11 cellular contexts compared by ENCODE assay signal in the genomic region with DNA sequence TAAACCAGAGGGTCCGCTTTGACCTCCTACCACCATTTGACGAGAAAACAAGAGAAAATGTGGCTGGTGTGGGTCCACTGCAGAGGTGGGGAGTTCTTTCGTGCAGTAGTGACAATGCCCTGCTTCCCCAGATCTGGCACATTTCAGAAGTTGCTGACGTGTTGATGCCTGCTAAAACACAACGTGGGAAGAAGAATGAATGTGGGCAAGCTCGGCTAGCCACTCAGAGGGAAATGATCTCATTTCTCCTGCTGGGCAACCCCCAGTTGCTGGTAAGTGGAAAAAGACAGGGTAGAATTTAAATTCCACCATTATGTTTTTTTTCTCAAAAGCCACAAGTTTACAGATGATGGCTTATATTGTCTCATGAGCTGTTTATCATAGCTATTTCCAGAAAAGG.
DNase-seq lines count a peak whose midpoint lies in the region; ATAC-seq and TF ChIP-seq lines count a peak whose summit lies in the region.
"Had no signal": no experiment of that assay in that cellular context is flagged by ENCODE, and none has a peak within 500 bp of the region (broad histone marks: within the 10 kb centered on the region; RNA-seq: fewer than 3 reads in every experiment).

No MANE protein-coding gene starts in this region.

- H4K20me1 ChIP-seq in GM23248 (ENCODE audit: insufficient read depth), result no peaks in the 10 kb centered on the region

- CTCF ChIA-PET in Caco-2 (lab: Charles Lee), result no interaction called here

- no peaks in the 10 kb centered on the region for H3K79me2 ChIP-seq in GM23248 (ENCODE audit: insufficient read depth)

- no peak overlapping the region for H3K27ac Mint-ChIP-seq in activated T-helper 2 cell treated with anti-CD3 and anti-CD28 coated beads, Interferon-gamma antibody, Interleukin-2, Interleukin-4, amounts not matched to agents 10 μg/mL and 5 μg/mL and 100 μg/mL, durations not matched to agents 14 hours and 24 hours and 36 hours
- no peak overlapping the region for H3K27ac Mint-ChIP-seq in Caco-2 (ENCODE audit: unreplicated experiment)
- H3K27ac Mint-ChIP-seq: activated naive CD8-positive, alpha-beta T cell treated with anti-CD3 and anti-CD28 coated beads, Interleukin-2, amount 50 U/mL, for 24 hours; CD4-positive, CD25-positive, alpha-beta regulatory T cell had no signal

- ATAC-seq in HG02759 (IDR thresholded peaks at IDR 0.05; ENCODE audit: unreplicated experiment), result no peak
- ATAC-seq in GM19467 (IDR thresholded peaks at IDR 0.05; ENCODE audit: unreplicated experiment), result no peak
- ATAC-seq: activated naive CD8-positive, alpha-beta T cell treated with anti-CD3 and anti-CD28 coated beads, Interleukin-2, amount 50 U/mL, for 24 hours had no signal

- TF ChIP-seq CTCF in fibroblast of mammary gland (conservative IDR thresholded peaks at IDR 0.05; ENCODE audit: control insufficient read depth, insufficient read depth, low read depth, low read length) (no peak), Caco-2 (IDR thresholded peaks at IDR 0.05; ENCODE audit: insufficient read depth in 1 of 2, low read depth in 1 of 2, low read length in 1 of 2, severe bottlenecking in 1 of 2, unreplicated experiment in 1 of 2) (no peak)

- no TSS peak for BruUV-seq in Caco-2 (replicated peaks; lab: Mats Ljungman, UMichigan)

- POLR2A ChIA-PET in Caco-2 (lab: Charles Lee), result no interaction called here

- peak overlapping the region; percentile 54 for H3K9ac ChIP-seq in GM23248

- H3K36me3 ChIP-seq in GM23248 (ENCODE audit: low read depth) (no peaks in the 10 kb centered on the region), Caco-2 (ENCODE audit: control insufficient read depth, insufficient read depth, low read length) (no peaks in the 10 kb centered on the region)

- H3K36me3 Mint-ChIP-seq in activated T-helper 2 cell treated with anti-CD3 and anti-CD28 coated beads, Interferon-gamma antibody, Interleukin-2, Interleukin-4, amounts not matched to agents 10 μg/mL and 5 μg/mL and 100 μg/mL, durations not matched to agents 14 hours and 24 hours and 36 hours (ENCODE audit: low read depth), result no peaks in the 10 kb centered on the region
- H3K36me3 Mint-ChIP-seq in Caco-2 (ENCODE audit: insufficient read depth, unreplicated experiment), result no peaks in the 10 kb centered on the region
- H3K36me3 Mint-ChIP-seq: CD4-positive, CD25-positive, alpha-beta regulatory T cell had no signal

- WGBS in GM23248 (ENCODE audit: low coverage in 1 of 2, low lambda C conversion rate in 2 of 2, missing lambda C conversion rate in 2 of 2), 2 experiments, result 17 to 22% methylated on average over 5 to 6 of the region's 6 CpGs

- H3K4me1 ChIP-seq in GM23248 (ENCODE audit: insufficient read depth) (peaks cover 29% of the 10 kb centered on the region), Caco-2 (peaks cover 26% of the 10 kb centered on the region)

- in situ Hi-C loops in GM23248 (cut with MboI), result no loop called here

- H3K9me2 ChIP-seq in GM23248 (ENCODE audit: insufficient read depth), result no peaks in the 10 kb centered on the region

- peak overlapping the region; percentile 42 for H3K4me2 ChIP-seq in GM23248 (ENCODE audit: unreplicated experiment)

- H3K4me1 Mint-ChIP-seq in activated T-helper 2 cell treated with anti-CD3 and anti-CD28 coated beads, Interferon-gamma antibody, Interleukin-2, Interleukin-4, amounts not matched to agents 10 μg/mL and 5 μg/mL and 100 μg/mL, durations not matched to agents 14 hours and 24 hours and 36 hours (ENCODE audit: low read depth), result no peaks in the 10 kb centered on the region
- peaks cover 18% of the 10 kb centered on the region for H3K4me1 Mint-ChIP-seq in Caco-2 (ENCODE audit: low read depth, unreplicated experiment)
- H3K4me1 Mint-ChIP-seq: activated naive CD8-positive, alpha-beta T cell treated with anti-CD3 and anti-CD28 coated beads, Interleukin-2, amount 50 U/mL, for 24 hours; CD4-positive, CD25-positive, alpha-beta regulatory T cell had no signal

- intact Hi-C loops in activated T-helper 2 cell treated with anti-CD3 and anti-CD28 coated beads, Interferon-gamma antibody, Interleukin-2, Interleukin-4, amounts not matched to agents 10 μg/mL and 5 μg/mL and 100 μg/mL, durations not matched to agents 14 hours and 24 hours and 36 hours (cut with micrococcal nuclease), result no loop called here
- intact Hi-C loops in Caco-2 (cut with micrococcal nuclease; ENCODE audit: unreplicated experiment), result no loop called here

- DNase-seq in GM23248 (peak; percentile 81), fibroblast of mammary gland (ENCODE audit: low read depth) (peak; percentile 26), putamen (ENCODE audit: low spot score) (peak; percentile 26), Caco-2 (no peak)
- DNase-seq in activated T-helper 2 cell treated with anti-CD3 and anti-CD28 coated beads, Interferon-gamma antibody, Interleukin-2, Interleukin-4, amounts not matched to agents 10 μg/mL and 5 μg/mL and 100 μg/mL, durations not matched to agents 14 hours and 24 hours and 36 hours (ENCODE audit: low spot score), result no peak
- DNase-seq: activated naive CD8-positive, alpha-beta T cell treated with anti-CD3 and anti-CD28 coated beads, Interleukin-2, amount 50 U/mL, for 24 hours; CD4-positive, CD25-positive, alpha-beta regulatory T cell; NCI-H2029 treated with DMSO at 0.1 percent for 48 hours had no signal

- no peaks in the 10 kb centered on the region for H3K9me3 ChIP-seq in GM23248 (ENCODE audit: low read depth)
- no peaks in the 10 kb centered on the region for H3K9me3 ChIP-seq in Caco-2

- peak overlapping the region; percentile 85 for H3K27ac ChIP-seq in GM23248
- H3K27ac ChIP-seq in angular gyrus (ENCODE audit: low read depth, low read length), result peak overlapping the region; percentile 62

- H3K27me3 Mint-ChIP-seq in activated T-helper 2 cell treated with anti-CD3 and anti-CD28 coated beads, Interferon-gamma antibody, Interleukin-2, Interleukin-4, amounts not matched to agents 10 μg/mL and 5 μg/mL and 100 μg/mL, durations not matched to agents 14 hours and 24 hours and 36 hours (ENCODE audit: low read depth), result no peaks in the 10 kb centered on the region
- H3K27me3 Mint-ChIP-seq in Caco-2 (ENCODE audit: insufficient read depth, unreplicated experiment), result no peaks in the 10 kb centered on the region
- H3K27me3 Mint-ChIP-seq: CD4-positive, CD25-positive, alpha-beta regulatory T cell had no signal

- H3K27me3 ChIP-seq in GM23248 (replicated peaks; ENCODE audit: insufficient read depth) (no peaks in the 10 kb centered on the region), Caco-2 (replicated peaks; ENCODE audit: control insufficient read depth, insufficient read depth, low read length) (no peaks in the 10 kb centered on the region)

- no peaks in the 10 kb centered on the region for H3K9me3 Mint-ChIP-seq in activated T-helper 2 cell treated with anti-CD3 and anti-CD28 coated beads, Interferon-gamma antibody, Interleukin-2, Interleukin-4, amounts not matched to agents 10 μg/mL and 5 μg/mL and 100 μg/mL, durations not matched to agents 14 hours and 24 hours and 36 hours
- no peaks in the 10 kb centered on the region for H3K9me3 Mint-ChIP-seq in Caco-2 (ENCODE audit: unreplicated experiment)
- H3K9me3 Mint-ChIP-seq: activated naive CD8-positive, alpha-beta T cell treated with anti-CD3 and anti-CD28 coated beads, Interleukin-2, amount 50 U/mL, for 24 hours had no signal

- H2AFZ ChIP-seq in GM23248, result no peak overlapping the region

- H3K4me3 Mint-ChIP-seq in activated T-helper 2 cell treated with anti-CD3 and anti-CD28 coated beads, Interferon-gamma antibody, Interleukin-2, Interleukin-4, amounts not matched to agents 10 μg/mL and 5 μg/mL and 100 μg/mL, durations not matched to agents 14 hours and 24 hours and 36 hours (ENCODE audit: low read depth), result no peak overlapping the region
- no peak overlapping the region for H3K4me3 Mint-ChIP-seq in Caco-2 (ENCODE audit: unreplicated experiment)
- H3K4me3 Mint-ChIP-seq: activated naive CD8-positive, alpha-beta T cell treated with anti-CD3 and anti-CD28 coated beads, Interleukin-2, amount 50 U/mL, for 24 hours; CD4-positive, CD25-positive, alpha-beta regulatory T cell had no signal

- H3F3A ChIP-seq in GM23248 (ENCODE audit: insufficient read depth), result peaks cover 21% of the 10 kb centered on the region

- 0 out of 2 replicates have a peak overlapping the region, but pooled peaks have one; percentile 32 for H3K4me3 ChIP-seq in GM23248
- H3K4me3 ChIP-seq in fibroblast of mammary gland (ENCODE audit: control insufficient read depth, low read depth, low read length), result no peak overlapping the region
- no peak overlapping the region for H3K4me3 ChIP-seq in Caco-2 (ENCODE audit: low read depth, low read length)

Comparison
In these comparisons a context has a peak if more than half of its experiments do, and no peak if none do; other contexts are left out.
1. DNase-seq: peak in GM23248 (single experiment), fibroblast of mammary gland (single experiment) and putamen (single experiment); none in activated T-helper 2 cell treated with anti-CD3 and anti-CD28 coated beads, Interferon-gamma antibody, Interleukin-2, Interleukin-4, amounts not matched to agents 10 μg/mL and 5 μg/mL and 100 μg/mL, durations not matched to agents 14 hours and 24 hours and 36 hours (single experiment) and Caco-2 (0 of 2).